Comparison of ENCODE assay signal across 30 cellular contexts in the genomic region with DNA sequence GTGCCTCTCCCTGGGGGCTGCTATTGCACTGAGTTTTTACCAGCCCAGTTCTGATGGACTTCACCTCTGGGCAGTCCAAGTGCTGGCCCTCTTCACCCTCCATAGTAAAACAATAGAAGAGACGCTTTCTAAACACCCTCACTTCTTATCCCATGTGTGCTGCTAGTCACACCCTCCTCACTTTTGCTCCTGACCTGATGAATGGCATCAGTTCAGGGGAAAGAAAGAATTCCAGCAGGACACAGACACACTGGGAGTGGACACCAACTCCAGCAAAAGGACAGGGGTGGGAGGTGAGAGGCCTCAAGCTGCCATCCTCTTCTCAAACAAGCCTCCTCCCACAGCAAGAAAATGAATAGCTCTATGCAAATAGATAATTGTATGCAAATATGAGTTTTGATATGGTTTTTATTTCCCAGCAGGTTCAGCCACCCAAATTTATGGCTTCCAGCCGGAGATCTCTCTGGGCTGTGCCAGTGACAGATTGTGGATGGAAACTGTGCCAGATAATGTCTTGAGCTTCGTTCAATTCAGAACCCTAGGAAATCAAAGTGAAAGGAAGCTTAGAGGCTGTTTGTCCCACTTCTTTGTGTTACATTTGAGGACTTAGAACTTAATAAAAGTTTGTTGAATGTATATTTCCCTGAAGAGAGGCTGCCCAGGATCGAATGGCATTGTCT.
"Had no signal": no experiment of that assay in that cellular context is flagged by ENCODE, and none has a peak within 500 bp of the region (broad histone marks: within the 10 kb centered on the region; RNA-seq: fewer than 3 reads in every experiment).

No MANE protein-coding gene starts in this region.

- H3K27me3 Mint-ChIP-seq: activated CD4-positive, alpha-beta memory T cell treated with anti-CD3 and anti-CD28 coated beads, Interleukin-2, amount 10 ng/mL, durations not matched to agents 7 days and 5 days; activated CD4-positive, alpha-beta T cell treated with anti-CD3 and anti-CD28 coated beads for 36 hours; activated naive CD8-positive, alpha-beta T cell; activated T-helper 17 cell treated with anti-CD3 and anti-CD28 coated beads, Interleukin-2, amount 50 U/mL, for 72 hours had no signal

- H3K4me3 ChIP-seq: cardiac muscle cell, SK-N-MC had no signal

- DNase-seq: activated CD4-positive, alpha-beta memory T cell treated with anti-CD3 and anti-CD28 coated beads, Interleukin-2, amount 10 ng/mL, durations not matched to agents 7 days and 5 days; activated CD4-positive, alpha-beta T cell treated with anti-CD3 and anti-CD28 coated beads for 36 hours; activated CD4-positive, alpha-beta T cell treated with anti-CD3 and anti-CD28 coated beads, Interleukin-2, amount 50 U/mL, for 1 hour; activated gamma-delta T cell; activated naive CD4-positive, alpha-beta T cell treated with anti-CD3 and anti-CD28 coated beads for 36 hours; activated T-cell treated with anti-CD3 and anti-CD28 coated beads for 4 hours; activated T-cell treated with anti-CD3 and anti-CD28 coated beads, Interleukin-2, amount 50 U/mL, for 48 hours; amygdala; brain microvascular endothelial cell; KG1; NCI-H1092 treated with DMSO at 0.1 percent for 48 hours; NCI-H1436 treated with DMSO at 0.1 percent for 48 hours; NCI-H1930; NCI-H2171; NCI-H446 treated with DMSO at 0.1 percent for 48 hours; NCI-H524 treated with DMSO at 0.1 percent for 48 hours; NK-92 treated with Interleukin-12 subunit alpha and Interleukin-12 subunit beta, amount 100 ng/mL, for 24 hours; OCI-M1; RPMI8226; T-cell; T-helper 2 cell; T1000; WERI-Rb-1 had no signal

- H3K9me3 Mint-ChIP-seq: activated naive CD4-positive, alpha-beta T cell treated with anti-CD3 and anti-CD28 coated beads for 36 hours; activated T-helper 17 cell treated with anti-CD3 and anti-CD28 coated beads, Interleukin-2, amount 50 U/mL, for 72 hours; IgD-negative memory B cell; T-cell had no signal

- H3K36me3 Mint-ChIP-seq: activated naive CD8-positive, alpha-beta T cell; IgD-negative memory B cell; T-cell had no signal

- H3K27me3 ChIP-seq: brain microvascular endothelial cell, cardiac muscle cell had no signal

- H3K4me3 Mint-ChIP-seq: activated CD4-positive, alpha-beta memory T cell treated with anti-CD3 and anti-CD28 coated beads, Interleukin-2, amount 10 ng/mL, durations not matched to agents 7 days and 5 days; activated CD4-positive, alpha-beta T cell treated with anti-CD3 and anti-CD28 coated beads for 36 hours; activated naive CD4-positive, alpha-beta T cell treated with anti-CD3 and anti-CD28 coated beads for 36 hours; activated naive CD8-positive, alpha-beta T cell; activated T-helper 17 cell treated with anti-CD3 and anti-CD28 coated beads, Interleukin-2, amount 50 U/mL, for 72 hours; IgD-negative memory B cell; T-cell had no signal

- ATAC-seq: activated CD4-positive, alpha-beta T cell treated with anti-CD3 and anti-CD28 coated beads for 36 hours; activated T-helper 17 cell treated with anti-CD3 and anti-CD28 coated beads, Interleukin-2, amount 50 U/mL, for 72 hours; Panc1; Right ventricle myocardium inferior; T-cell had no signal

- H3K27ac ChIP-seq: brain microvascular endothelial cell, cardiac muscle cell, SK-N-MC, WERI-Rb-1 had no signal

- H3K27ac Mint-ChIP-seq: activated CD4-positive, alpha-beta memory T cell treated with anti-CD3 and anti-CD28 coated beads, Interleukin-2, amount 10 ng/mL, durations not matched to agents 7 days and 5 days; activated CD4-positive, alpha-beta T cell treated with anti-CD3 and anti-CD28 coated beads for 36 hours; activated naive CD4-positive, alpha-beta T cell treated with anti-CD3 and anti-CD28 coated beads for 36 hours; activated naive CD8-positive, alpha-beta T cell; activated T-helper 17 cell treated with anti-CD3 and anti-CD28 coated beads, Interleukin-2, amount 50 U/mL, for 72 hours; IgD-negative memory B cell; T-cell had no signal

- H3K36me3 ChIP-seq: brain microvascular endothelial cell, cardiac muscle cell, WERI-Rb-1 had no signal

- H3K4me1 Mint-ChIP-seq: activated CD4-positive, alpha-beta memory T cell treated with anti-CD3 and anti-CD28 coated beads, Interleukin-2, amount 10 ng/mL, durations not matched to agents 7 days and 5 days; activated CD4-positive, alpha-beta T cell treated with anti-CD3 and anti-CD28 coated beads for 36 hours; activated T-helper 17 cell treated with anti-CD3 and anti-CD28 coated beads, Interleukin-2, amount 50 U/mL, for 72 hours; T-cell had no signal
